ENCODE assay signal across 19 cellular contexts in genomic region chr4:112673076-112673475, GRCh38. TPM values are rescaled to one million over a fixed set of nuclear protein-coding genes. Genes with fewer than 3 reads are reported as not detected.
DNase-seq lines count a peak whose midpoint lies in the region; ATAC-seq and TF ChIP-seq lines count a peak whose summit lies in the region.
"Had no signal": no experiment of that assay in that cellular context is flagged by ENCODE, and none has a peak within 500 bp of the region (broad histone marks: within the 10 kb centered on the region; RNA-seq: fewer than 3 reads in every experiment).

No MANE protein-coding gene starts in this region.

- H3K4me3 ChIP-seq in heart left ventricle, result no peak overlapping the region
- H3K4me3 ChIP-seq in right atrium auricular region, result no peak overlapping the region
- no peak overlapping the region for H3K4me3 ChIP-seq in left ventricle myocardium inferior
- H3K4me3 ChIP-seq: A549; BLaER1 treated with 17β-estradiol and CSF1 and Interleukin-3, amounts not matched to agents 10 nM and 100 nM had no signal

- TF ChIP-seq CTCF in heart left ventricle (IDR thresholded peaks at IDR 0.05), result no peak
- no peak for TF ChIP-seq CTCF in right atrium auricular region (IDR thresholded peaks at IDR 0.05)
- no peak for TF ChIP-seq CTCF in left ventricle myocardium inferior (IDR thresholded peaks at IDR 0.05; ENCODE audit: borderline replicate concordance)

- intact Hi-C loops in heart left ventricle (cut with DNase I) (loop anchor here in 3 of 10 donors (5.0 kb wide), 1 partner anchor 34 kb away; no protein-coding TSS in a partner anchor), left ventricle myocardium inferior (cut with micrococcal nuclease) (no loop called here), Right ventricle myocardium inferior (cut with DNase I) (loop anchor here (5.0 kb wide), 1 partner anchor 74 kb away; no protein-coding TSS in a partner anchor)

- H3K27me3 ChIP-seq in heart left ventricle (no peaks in the 10 kb centered on the region), right atrium auricular region (no peaks in the 10 kb centered on the region), left ventricle myocardium inferior (ENCODE audit: low read depth) (no peaks in the 10 kb centered on the region)
- H3K27me3 ChIP-seq: BLaER1 treated with 17β-estradiol and CSF1 and Interleukin-3, amounts not matched to agents 10 nM and 100 nM had no signal

- H3K9me3 ChIP-seq in heart left ventricle, result no peaks in the 10 kb centered on the region
- no peaks in the 10 kb centered on the region for H3K9me3 ChIP-seq in right atrium auricular region
- H3K9me3 ChIP-seq in left ventricle myocardium inferior (replicated peaks), result no peaks in the 10 kb centered on the region
- H3K9me3 ChIP-seq: A549; BLaER1 treated with 17β-estradiol and CSF1 and Interleukin-3, amounts not matched to agents 10 nM and 100 nM; Caco-2 had no signal

- DNase-seq in heart left ventricle (no peak), right atrium auricular region (ENCODE audit: low spot score) (no peak), left ventricle myocardium inferior (no peak), Right ventricle myocardium inferior (ENCODE audit: missing footprints) (no peak), putamen (ENCODE audit: low spot score) (peak; percentile 40), DMS53 treated with DMSO at 0.1 percent for 48 hours (lab: John Stamatoyannopoulos, UW; ENCODE audit: unreplicated experiment) (no peak)
- DNase-seq: AML-193; Caco-2; Calu3; CD4-positive, alpha-beta T cell; CD8-positive, alpha-beta T cell; DMS79; DND-41; EL; GF-D8 had no signal

- peak overlapping the region in 7 of 12 donors; percentile 8 to 94 (median 61) for H3K27ac ChIP-seq in heart left ventricle
- peak overlapping the region in 1 of 2 donors; percentile 87 for H3K27ac ChIP-seq in right atrium auricular region
- peak overlapping the region; percentile 94 for H3K27ac ChIP-seq in left ventricle myocardium inferior (replicated peaks)
- H3K27ac ChIP-seq: 22Rv1; A549; BLaER1 treated with 17β-estradiol and CSF1 and Interleukin-3, amounts not matched to agents 10 nM and 100 nM; C4-2B had no signal

- ATAC-seq in heart left ventricle, result no peak
- no peak for ATAC-seq in Right ventricle myocardium inferior
- ATAC-seq: A549; CD8-positive, alpha-beta T cell had no signal

- H3K4me1 ChIP-seq in heart left ventricle (peaks cover 0 to 26% (median 3%) of the 10 kb centered on the region in 12 donors), right atrium auricular region (peaks cover 0 to 4% of the 10 kb centered on the region in 2 donors), left ventricle myocardium inferior (peaks cover 47% of the 10 kb centered on the region)
- H3K4me1 ChIP-seq: A549; BLaER1 treated with 17β-estradiol and CSF1 and Interleukin-3, amounts not matched to agents 10 nM and 100 nM; Caco-2 had no signal

- TF ChIP-seq POLR2A in heart left ventricle (IDR thresholded peaks at IDR 0.05), result no peak

- H3K36me3 ChIP-seq in heart left ventricle, result no peaks in the 10 kb centered on the region
- H3K36me3 ChIP-seq in right atrium auricular region, result no peaks in the 10 kb centered on the region
- H3K36me3 ChIP-seq in left ventricle myocardium inferior, result no peaks in the 10 kb centered on the region
- H3K36me3 ChIP-seq: BLaER1 treated with 17β-estradiol and CSF1 and Interleukin-3, amounts not matched to agents 10 nM and 100 nM had no signal

RNA-seq across cellular contexts. Expression of gene LARP7, which starts 36.1 kb away (rescaled TPM):
- total RNA-seq in heart left ventricle (10 to 100 TPM; 43.0 to 70.0 (median 50.3) TPM), right atrium auricular region (10 to 100 TPM; 31.6 to 50.1 TPM), left ventricle myocardium inferior (62.0 TPM), Right ventricle myocardium inferior (62.2 TPM)
- polyA plus RNA-seq in heart left ventricle, result 10 to 100 TPM; 43.3 to 73.0 TPM

RNA-seq across cellular contexts. Expression of gene ZGRF1, which starts 36.4 kb away (rescaled TPM):
- 1 to 10 TPM; 1.4 to 2.9 (median 1.6) TPM for total RNA-seq in heart left ventricle
- 1 to 10 TPM in 1 of 2 donors, under 1 TPM in 1; 0.85 to 1.8 TPM for polyA plus RNA-seq in heart left ventricle
- 1 to 10 TPM; 1.0 to 2.0 TPM for total RNA-seq in right atrium auricular region
- total RNA-seq in left ventricle myocardium inferior, result 2.7 TPM
- 2.1 TPM for total RNA-seq in Right ventricle myocardium inferior
